ENCODE assay signal across 8 cellular contexts in genomic region chr4:212438-213174, GRCh38.
A peak's percentile ranks its signal among the peaks of the same experiment; 100 is the strongest.
DNase-seq lines count a peak whose midpoint lies in the region; ATAC-seq and TF ChIP-seq lines count a peak whose summit lies in the region.

No MANE protein-coding gene starts in this region.

- H3K9ac ChIP-seq in skeletal muscle tissue (ENCODE audit: low read depth in 1 of 3, low read length in 3 of 3) = peak overlapping the region; percentile 62 to 70 (median 68)

- no peaks in the 10 kb centered on the region for H3K9me3 ChIP-seq in skeletal muscle tissue (ENCODE audit: control insufficient read depth in 3 of 3, low read length in 3 of 3)

- H3K4me3 ChIP-seq in kidney epithelial cell (ENCODE audit: low read depth, low read length) (peak overlapping the region; percentile 78), skeletal muscle tissue (ENCODE audit: low read length in 3 of 3) (peak overlapping the region; percentile 62 to 74 (median 70))

- H3K27me3 ChIP-seq in kidney epithelial cell (ENCODE audit: control insufficient read depth, insufficient read depth, low read length) (no peaks in the 10 kb centered on the region), skeletal muscle tissue (ENCODE audit: control insufficient read depth in 3 of 3, insufficient read depth in 3 of 3, low read length in 3 of 3) (peaks cover 0 to 5% (median 0%) of the 10 kb centered on the region in 3 donors)

- H3K27ac Mint-ChIP-seq in IgD-negative memory B cell = no peak overlapping the region

- DNase-seq in dedifferentiated amniotic fluid mesenchymal stem cell (ENCODE audit: extremely low spot score) = peak; percentile 66
- peak; percentile 62 for DNase-seq in kidney epithelial cell (ENCODE audit: low read depth)
- no peak for DNase-seq in NCI-H146 treated with DMSO at 0.1 percent for 48 hours (lab: John Stamatoyannopoulos, UW; ENCODE audit: unreplicated experiment)
- DNase-seq in NCI-H2107 (lab: John Stamatoyannopoulos, UW) = no peak

- H3K36me3 ChIP-seq in kidney epithelial cell (ENCODE audit: control insufficient read depth, insufficient read depth, low read length) = no peaks in the 10 kb centered on the region
- no peaks in the 10 kb centered on the region for H3K36me3 ChIP-seq in skeletal muscle tissue (ENCODE audit: control insufficient read depth in 3 of 3, insufficient read depth in 3 of 3, low read length in 3 of 3)

- no peaks in the 10 kb centered on the region for H3K27me3 Mint-ChIP-seq in IgD-negative memory B cell

- ATAC-seq in HG03025 (IDR thresholded peaks at IDR 0.05; ENCODE audit: low FRiP score, unreplicated experiment) = no peak
- no peak for ATAC-seq in GM18517 (IDR thresholded peaks at IDR 0.05; ENCODE audit: unreplicated experiment)

- H3K4me3 Mint-ChIP-seq in IgD-negative memory B cell = peak overlapping the region; percentile 58 to 89 (median 75)

- H3K36me3 Mint-ChIP-seq in IgD-negative memory B cell = peaks cover 4% of the 10 kb centered on the region

- peaks cover 7 to 14% (median 13%) of the 10 kb centered on the region in 3 donors for H3K4me1 Mint-ChIP-seq in IgD-negative memory B cell

- peaks cover 0 to 5% (median 0%) of the 10 kb centered on the region in 3 donors for H3K4me1 ChIP-seq in skeletal muscle tissue (ENCODE audit: control insufficient read depth in 3 of 3, insufficient read depth in 3 of 3, low read length in 3 of 3)

- TF ChIP-seq CTCF in kidney epithelial cell (IDR thresholded peaks at IDR 0.05; ENCODE audit: insufficient read depth, low read length, poor library complexity, severe bottlenecking) = no peak

- H3K27ac ChIP-seq in skeletal muscle tissue (ENCODE audit: low read depth, low read length) = peak overlapping the region; percentile 56

- H3K9me3 Mint-ChIP-seq in IgD-negative memory B cell = peaks cover 1 to 27% (median 14%) of the 10 kb centered on the region in 3 donors

Comparison
In these comparisons a context has a peak if more than half of its experiments do, and no peak if none do; other contexts are left out.
1. DNase-seq: peak in dedifferentiated amniotic fluid mesenchymal stem cell (single experiment) and kidney epithelial cell (single experiment); none in NCI-H146 treated with DMSO at 0.1 percent for 48 hours (single experiment) and NCI-H2107 (single experiment).